Comparison of ENCODE assay signal across 25 cellular contexts in genomic region chr1:1003618-1004419, GRCh38. TPM values are rescaled to one million over a fixed set of nuclear protein-coding genes. Genes with fewer than 3 reads are reported as not detected.
DNase-seq lines count a peak whose midpoint lies in the region; ATAC-seq and TF ChIP-seq lines count a peak whose summit lies in the region.
"Had no signal": no experiment of that assay in that cellular context is flagged by ENCODE, and none has a peak within 500 bp of the region (broad histone marks: within the 10 kb centered on the region; RNA-seq: fewer than 3 reads in every experiment).

No MANE protein-coding gene starts in this region.

- H3K4ac ChIP-seq in neuronal stem cell (ENCODE audit: low read length) = no peak overlapping the region

- H3K4me1 ChIP-seq in BLaER1 treated with 17β-estradiol and CSF1 and Interleukin-3, amounts not matched to agents 10 nM and 100 nM = peaks cover 38 to 69% (median 57%) of the 10 kb centered on the region in 10 experiments
- H3K4me1 ChIP-seq in HCT116 (ENCODE audit: control insufficient read depth in 1 of 2, insufficient read depth in 2 of 2, low read length in 2 of 2) (peaks cover 35 to 70% of the 10 kb centered on the region in 2 experiments), neuronal stem cell (ENCODE audit: control insufficient read depth in 2 of 2, insufficient read depth in 1 of 2, low read depth in 1 of 2, low read length in 2 of 2) (peaks cover 30 to 40% of the 10 kb centered on the region in 2 donors), aorta (ENCODE audit: control insufficient read depth in 1 of 2, insufficient read depth in 2 of 2, low read length in 2 of 2) (no peaks in the 10 kb centered on the region)

- H3K9me3 Mint-ChIP-seq in activated CD8-positive, alpha-beta T cell treated with anti-CD3 and anti-CD28 coated beads, Interleukin-2, amount 10 ng/mL, durations not matched to agents 7 days and 5 days (ENCODE audit: insufficient read depth) = no peaks in the 10 kb centered on the region
- H3K9me3 Mint-ChIP-seq: activated naive CD8-positive, alpha-beta T cell treated with anti-CD3 and anti-CD28 coated beads, Interleukin-2, amount 10 ng/mL, durations not matched to agents 7 days and 5 days; activated T-helper 2 cell treated with anti-CD3 and anti-CD28 coated beads, Interferon-gamma antibody, Interleukin-2, Interleukin-4, amounts not matched to agents 10 μg/mL and 5 μg/mL and 100 μg/mL, durations not matched to agents 14 hours and 24 hours and 36 hours; CD4-positive, alpha-beta T cell; memory B cell; stimulated activated naive CD8-positive, alpha-beta T cell treated with anti-CD3 and anti-CD28 coated beads, Interleukin-15, Interleukin-2, amounts not matched to agents 100 ng/mL and 50 ng/mL, for 24 hours had no signal

- H3K4me3 ChIP-seq in BLaER1 treated with 17β-estradiol and CSF1 and Interleukin-3, amounts not matched to agents 10 nM and 100 nM = no peak overlapping the region
- H3K4me3 ChIP-seq in HCT116 (replicated peaks in 1 of 2; ENCODE audit: low read depth in 1 of 2, low read length in 2 of 2) (no peak overlapping the region), neuronal stem cell (ENCODE audit: low read length in 2 of 2) (no peak overlapping the region), aorta (ENCODE audit: low read length in 2 of 2) (no peak overlapping the region), lower leg skin (ENCODE audit: low read depth, poor library complexity, severe bottlenecking) (no peak overlapping the region)
- H3K4me3 ChIP-seq: SK-N-MC had no signal

- peak overlapping the region; percentile 75 for H3K23ac ChIP-seq in neuronal stem cell (ENCODE audit: low read depth, low read length, poor library complexity)

- H4K20me1 ChIP-seq in BLaER1 treated with 17β-estradiol and CSF1 and Interleukin-3, amounts not matched to agents 10 nM and 100 nM = peaks cover 0 to 58% (median 19%) of the 10 kb centered on the region in 11 experiments; a peak in 18 of 22 replicates
- H4K20me1 ChIP-seq in HCT116 (ENCODE audit: insufficient read depth) = no peaks in the 10 kb centered on the region

- H3K27ac ChIP-seq in BLaER1 treated with 17β-estradiol and CSF1 and Interleukin-3, amounts not matched to agents 10 nM and 100 nM = no peak overlapping the region
- H3K27ac ChIP-seq in HCT116 (ENCODE audit: low read depth, low read length) (peak overlapping the region; percentile 60; the same call in 1 of the 2 replicates), neuronal stem cell (replicated peaks; ENCODE audit: low read length) (no peak overlapping the region), aorta (ENCODE audit: low read depth in 1 of 2, low read length in 2 of 2) (no peak overlapping the region)
- H3K27ac ChIP-seq: SK-N-MC had no signal

- no peaks in the 10 kb centered on the region for H3K36me3 Mint-ChIP-seq in activated CD8-positive, alpha-beta T cell treated with anti-CD3 and anti-CD28 coated beads, Interleukin-2, amount 10 ng/mL, durations not matched to agents 7 days and 5 days (ENCODE audit: low read depth)
- H3K36me3 Mint-ChIP-seq: activated naive CD8-positive, alpha-beta T cell treated with anti-CD3 and anti-CD28 coated beads, Interleukin-2, amount 10 ng/mL, durations not matched to agents 7 days and 5 days; memory B cell had no signal

- H4K91ac ChIP-seq in neuronal stem cell (ENCODE audit: low read depth, low read length, poor library complexity) = no peak overlapping the region

- no peak for TF ChIP-seq POLR2A in HCT116 (IDR thresholded peaks at IDR 0.05; ENCODE audit: borderline replicate concordance, extremely low read depth, insufficient read depth, insufficient read length)
- no peak for TF ChIP-seq POLR2A in lower leg skin (IDR thresholded peaks at IDR 0.05)

- CTCF ChIA-PET in HCT116 (lab: Charles Lee) = interaction anchor here (4.0 kb wide), 1 partner anchor 10 kb away, joined by 26 read pairs; the partner anchor contains the start of gene ISG15
- CTCF ChIA-PET in activated CD8-positive, alpha-beta T cell treated with anti-CD3 and anti-CD28 coated beads, Interleukin-2, amount 10 ng/mL, durations not matched to agents 7 days and 5 days (lab: Charles Lee) = interaction anchor here (1.4 to 3.6 kb wide), 3 partner anchors 10 to 36 kb away, joined by 4 to 31 read pairs (median 10); partner anchors contain the start of gene ISG15

- no peak overlapping the region for H2AFZ ChIP-seq in HCT116 (ENCODE audit: low read depth, low read length, poor library complexity, severe bottlenecking)
- H2AFZ ChIP-seq in neuronal stem cell (ENCODE audit: low read length) = no peak overlapping the region

- H3K27me3 Mint-ChIP-seq in activated CD8-positive, alpha-beta T cell treated with anti-CD3 and anti-CD28 coated beads, Interleukin-2, amount 10 ng/mL, durations not matched to agents 7 days and 5 days (ENCODE audit: low read depth) = peaks cover 26% of the 10 kb centered on the region

- peak overlapping the region; percentile 70 for H4K8ac ChIP-seq in neuronal stem cell (ENCODE audit: low read depth, low read length)

- no peak for ATAC-seq in HCT116
- no peak for ATAC-seq in aorta (ENCODE audit: low FRiP score)
- no peak for ATAC-seq in activated CD8-positive, alpha-beta T cell treated with anti-CD3 and anti-CD28 coated beads, Interleukin-2, amount 10 ng/mL, durations not matched to agents 7 days and 5 days
- ATAC-seq: T-helper 17 cell had no signal

- H3K9me2 ChIP-seq in HCT116 (ENCODE audit: insufficient read depth) = no peaks in the 10 kb centered on the region

- TF ChIP-seq CTCF in HCT116 (IDR thresholded peaks at IDR 0.05 in 2 of 3, conservative IDR thresholded peaks at IDR 0.05 in 1 of 3; ENCODE audit: borderline replicate concordance in 1 of 3, insufficient read depth in 1 of 3, low read depth in 2 of 3, low read length in 2 of 3) (no peak), lower leg skin (IDR thresholded peaks at IDR 0.05) (no peak)

- peak overlapping the region in 10 of 11 experiments; percentile 65 to 94 (median 80); a peak in 20 of 22 replicates for H3K4me2 ChIP-seq in BLaER1 treated with 17β-estradiol and CSF1 and Interleukin-3, amounts not matched to agents 10 nM and 100 nM
- H3K4me2 ChIP-seq in HCT116 (ENCODE audit: low read length) (no peak overlapping the region), neuronal stem cell (ENCODE audit: insufficient read depth, low read length, poor library complexity, severe bottlenecking) (no peak overlapping the region)

- peak overlapping the region; percentile 89 for H2BK15ac ChIP-seq in neuronal stem cell (ENCODE audit: low read length)

- no peak overlapping the region for H3K27ac Mint-ChIP-seq in activated CD8-positive, alpha-beta T cell treated with anti-CD3 and anti-CD28 coated beads, Interleukin-2, amount 10 ng/mL, durations not matched to agents 7 days and 5 days
- H3K27ac Mint-ChIP-seq: activated T-helper 2 cell treated with anti-CD3 and anti-CD28 coated beads, Interferon-gamma antibody, Interleukin-2, Interleukin-4, amounts not matched to agents 10 μg/mL and 5 μg/mL and 100 μg/mL, durations not matched to agents 14 hours and 24 hours and 36 hours; memory B cell; stimulated activated naive CD8-positive, alpha-beta T cell treated with anti-CD3 and anti-CD28 coated beads, Interleukin-15, Interleukin-2, amounts not matched to agents 100 ng/mL and 50 ng/mL, for 24 hours; T-helper 17 cell had no signal

- H3K4me1 Mint-ChIP-seq in activated CD8-positive, alpha-beta T cell treated with anti-CD3 and anti-CD28 coated beads, Interleukin-2, amount 10 ng/mL, durations not matched to agents 7 days and 5 days (ENCODE audit: low read depth) = peaks cover 29% of the 10 kb centered on the region

- RAD21 ChIA-PET in HCT116 (lab: Charles Lee; ENCODE audit: low non-redundant PET in 1 of 2, low total read pairs in 2 of 2, uncharacterized antibody in 2 of 2, unreplicated experiment in 2 of 2) = no interaction called here

- H3K4me3 Mint-ChIP-seq in activated CD8-positive, alpha-beta T cell treated with anti-CD3 and anti-CD28 coated beads, Interleukin-2, amount 10 ng/mL, durations not matched to agents 7 days and 5 days = no peak overlapping the region
- H3K4me3 Mint-ChIP-seq: memory B cell; stimulated activated naive CD8-positive, alpha-beta T cell treated with anti-CD3 and anti-CD28 coated beads, Interleukin-15, Interleukin-2, amounts not matched to agents 100 ng/mL and 50 ng/mL, for 24 hours had no signal

- H3K9ac ChIP-seq in BLaER1 treated with 17β-estradiol and CSF1 and Interleukin-3, amounts not matched to agents 10 nM and 100 nM = peak overlapping the region in 3 of 11 experiments; percentile 5 to 44 (median 39); a peak in 3 of 22 replicates
- H3K9ac ChIP-seq in HCT116 (ENCODE audit: low read length) (peak overlapping the region; percentile 82; the same call in 1 of the 2 replicates), neuronal stem cell (ENCODE audit: low read depth, low read length, poor library complexity) (peak overlapping the region; percentile 68)

- peak overlapping the region; percentile 76 for H2BK12ac ChIP-seq in neuronal stem cell (ENCODE audit: low read length)

- H3K27me3 ChIP-seq in BLaER1 treated with 17β-estradiol and CSF1 and Interleukin-3, amounts not matched to agents 10 nM and 100 nM = peaks cover 46 to 66% (median 58%) of the 10 kb centered on the region in 11 experiments
- no peaks in the 10 kb centered on the region for H3K27me3 ChIP-seq in HCT116 (ENCODE audit: insufficient read depth, low read length)
- peaks cover 0 to 3% (median 0%) of the 10 kb centered on the region in 3 experiments for H3K27me3 ChIP-seq in neuronal stem cell (ENCODE audit: control insufficient read depth in 3 of 3, insufficient read depth in 3 of 3, low read depth in 1 of 3, low read length in 3 of 3)
- H3K27me3 ChIP-seq in aorta (ENCODE audit: control insufficient read depth in 1 of 2, insufficient read depth in 2 of 2, low read length in 1 of 2) = no peaks in the 10 kb centered on the region

- peak overlapping the region; percentile 94 for H2AK5ac ChIP-seq in neuronal stem cell (ENCODE audit: low read depth, low read length)

- TF ChIP-seq RAD21 in HCT116 (IDR thresholded peaks at IDR 0.05; ENCODE audit: low read depth) = no peak

- peak overlapping the region; percentile 61 for H3K14ac ChIP-seq in neuronal stem cell (ENCODE audit: low read length)

- no TSS peak for BruUV-seq in HCT116 (replicated peaks; lab: Mats Ljungman, UMichigan)

- intact Hi-C loops in HCT116 (cut with micrococcal nuclease) (loop anchor here (5.0 kb wide), 1 partner anchor 63 kb away; no protein-coding TSS in a partner anchor), aorta (cut with DNase I) (loop anchor here in 1 of 2 donors (10.0 kb wide), 1 partner anchor 79 kb away; the partner anchor contains the start of gene SAMD11), lower leg skin (cut with DNase I; ENCODE audit: low total_unique reads) (no loop called here)

- no peaks in the 10 kb centered on the region for H3K36me3 ChIP-seq in BLaER1 treated with 17β-estradiol and CSF1 and Interleukin-3, amounts not matched to agents 10 nM and 100 nM
- H3K36me3 ChIP-seq in HCT116 (ENCODE audit: control insufficient read depth in 1 of 2, insufficient read depth in 2 of 2, low read length in 2 of 2) (no peaks in the 10 kb centered on the region), neuronal stem cell (replicated peaks in 1 of 2; ENCODE audit: control insufficient read depth in 2 of 2, insufficient read depth in 2 of 2, low read length in 2 of 2) (peaks cover 0 to 4% of the 10 kb centered on the region in 2 donors), aorta (ENCODE audit: control insufficient read depth in 1 of 2, insufficient read depth in 2 of 2, low read length in 1 of 2) (no peaks in the 10 kb centered on the region)

- H2BK120ac ChIP-seq in neuronal stem cell (ENCODE audit: low read depth, low read length) = no peak overlapping the region

- H3K9me3 ChIP-seq in BLaER1 treated with 17β-estradiol and CSF1 and Interleukin-3, amounts not matched to agents 10 nM and 100 nM (replicated peaks in 1 of 11) = peaks cover 0 to 2% (median 0%) of the 10 kb centered on the region in 11 experiments; a peak in 1 of 22 replicates
- H3K9me3 ChIP-seq in HCT116 (ENCODE audit: control insufficient read depth in 1 of 2, insufficient read depth in 1 of 2, low read depth in 1 of 2, low read length in 2 of 2) (no peaks in the 10 kb centered on the region), neuronal stem cell (replicated peaks in 1 of 2; ENCODE audit: control insufficient read depth in 2 of 2, insufficient read depth in 1 of 2, low read depth in 1 of 2, low read length in 2 of 2) (peaks cover 0 to 1% of the 10 kb centered on the region in 2 donors), aorta (ENCODE audit: control insufficient read depth, low read length) (no peaks in the 10 kb centered on the region)

- DNase-seq in HCT116 (ENCODE audit: low read depth, low spot score) = no peak
- DNase-seq in ecto neural progenitor cell (ENCODE audit: low spot score) = peak; percentile 55
- no peak for DNase-seq in neuronal stem cell (ENCODE audit: low spot score)
- DNase-seq in SKM-1 (lab: John Stamatoyannopoulos, UW; ENCODE audit: unreplicated experiment) = no peak
- no peak for DNase-seq in aorta
- no peak for DNase-seq in activated CD8-positive, alpha-beta T cell treated with anti-CD3 and anti-CD28 coated beads, Interleukin-2, amount 10 ng/mL, durations not matched to agents 7 days and 5 days
- DNase-seq in lower leg skin (ENCODE audit: low spot score in 2 of 2) = no peak
- DNase-seq: activated CD4-positive, alpha-beta T cell treated with anti-CD3 and anti-CD28 coated beads, Interleukin-2, amount 50 U/mL, for 1 hour; activated CD8-positive, alpha-beta memory T cell treated with anti-CD3 and anti-CD28 coated beads, Interleukin-2, amount 50 U/mL, for 4 hours; activated naive CD8-positive, alpha-beta T cell treated with anti-CD3 and anti-CD28 coated beads, Interleukin-2, amount 10 ng/mL, durations not matched to agents 7 days and 5 days; CD4-positive, alpha-beta T cell; EL; KG1; NCI-H1436 treated with DMSO at 0.1 percent for 48 hours; NCI-H510A treated with DMSO at 0.1 percent for 48 hours; retina; stimulated activated CD4-positive, alpha-beta T cell treated with anti-CD3 and anti-CD28 coated beads, Interleukin-12 subunit alpha, Interleukin-12 subunit beta, amount 100 ng/mL, for 4 hours; T-helper 17 cell had no signal

- H2BK5ac ChIP-seq in neuronal stem cell (ENCODE audit: low read length) = peak overlapping the region; percentile 87

- POLR2A ChIA-PET in HCT116 (lab: Charles Lee) = interaction anchor here (2.7 kb wide), 1 partner anchor 10 kb away, joined by 12 read pairs; the partner anchor contains the start of gene ISG15
- POLR2A ChIA-PET in activated CD8-positive, alpha-beta T cell treated with anti-CD3 and anti-CD28 coated beads, Interleukin-2, amount 10 ng/mL, durations not matched to agents 7 days and 5 days (lab: Charles Lee) = interaction anchor here (1.1 to 4.7 kb wide), 2 partner anchors 10 to 15 kb away, joined by 4 to 29 read pairs; partner anchors contain the start of gene ISG15

- no CpG with 5 or more reads among the region's 22 CpGs for WGBS in neuronal stem cell (ENCODE audit: extremely low coverage in 2 of 2, insufficient read length in 2 of 2, insufficient replicate concordance in 1 of 2), 2 donors
- WGBS in aorta, 2 donors = 79 to 84% methylated on average over 22 of the region's 22 CpGs
- 69 to 70% methylated on average over 12 to 21 of the region's 22 CpGs for WGBS in lower leg skin, 2 donors

- peak overlapping the region; percentile 87 for H3K18ac ChIP-seq in neuronal stem cell (ENCODE audit: low read length)

- peaks cover 18% of the 10 kb centered on the region for H3K79me1 ChIP-seq in neuronal stem cell (ENCODE audit: low read depth, low read length)

- peaks cover 14% of the 10 kb centered on the region for H3K79me2 ChIP-seq in HCT116 (ENCODE audit: insufficient read depth, low read length)

RNA-seq across cellular contexts. Expression of gene HES4, which starts 3.9 kb away (rescaled TPM):
- total RNA-seq in HCT116 (2021; ENCODE audit: unreplicated experiment) (145 TPM), aorta (10 to 100 TPM; 31.3 to 47.5 TPM), lower leg skin (10 to 100 TPM; 30.4 to 70.4 (median 40.9) TPM)
- 88.1 and 110 TPM in 2 replicates for polyA plus RNA-seq in HCT116 (2012)
- polyA plus RNA-seq in neuronal stem cell (2013, experiment 1 of 2) = 312 TPM
- 285 TPM for polyA plus RNA-seq in neuronal stem cell (2013, experiment 2 of 2)
- polyA plus RNA-seq in aorta = 10 to 100 TPM in 1 of 2 donors, 1 to 10 TPM in 1; 3.6 to 82.3 TPM
- under 1 TPM; 0.45 to 0.50 TPM for total RNA-seq in activated CD8-positive, alpha-beta T cell treated with anti-CD3 and anti-CD28 coated beads, Interleukin-2, amount 10 ng/mL, durations not matched to agents 7 days and 5 days

RNA-seq across cellular contexts. Expression of gene ISG15, which starts 9.5 kb away (rescaled TPM):
- total RNA-seq in HCT116 (2021; ENCODE audit: unreplicated experiment) (140 TPM), aorta (10 to 100 TPM; 34.4 to 40.8 TPM), lower leg skin (10 to 100 TPM in 1 of 4 donors, 1 to 10 TPM in 3; 3.6 to 12.9 (median 6.0) TPM)
- polyA plus RNA-seq in HCT116 (2012) = 209 and 352 TPM in 2 replicates
- polyA plus RNA-seq in neuronal stem cell (2013, experiment 1 of 2) = 44.0 TPM
- 44.5 TPM for polyA plus RNA-seq in neuronal stem cell (2013, experiment 2 of 2)
- polyA plus RNA-seq in aorta = 100 to 1,000 TPM in 1 of 2 donors, 10 to 100 TPM in 1; 79.5 to 104 TPM
- total RNA-seq in activated CD8-positive, alpha-beta T cell treated with anti-CD3 and anti-CD28 coated beads, Interleukin-2, amount 10 ng/mL, durations not matched to agents 7 days and 5 days = 100 to 1,000 TPM; 385 to 413 TPM

RNA-seq across cellular contexts. Expression of gene AGRN, which starts 16.1 kb away (rescaled TPM):
- total RNA-seq in HCT116 (2021; ENCODE audit: unreplicated experiment) (134 TPM), aorta (10 to 100 TPM; 25.1 to 38.6 TPM), lower leg skin (10 to 100 TPM; 36.9 to 55.8 (median 54.6) TPM)
- polyA plus RNA-seq in HCT116 (2012) = 71.3 and 82.2 TPM in 2 replicates
- 79.8 TPM for polyA plus RNA-seq in neuronal stem cell (2013, experiment 1 of 2)
- polyA plus RNA-seq in neuronal stem cell (2013, experiment 2 of 2) = 78.9 TPM
- 10 to 100 TPM in 1 of 2 donors, 1 to 10 TPM in 1; 4.3 to 20.1 TPM for polyA plus RNA-seq in aorta
- 10 to 100 TPM; 12.4 to 14.6 TPM for total RNA-seq in activated CD8-positive, alpha-beta T cell treated with anti-CD3 and anti-CD28 coated beads, Interleukin-2, amount 10 ng/mL, durations not matched to agents 7 days and 5 days

RNA-seq across cellular contexts. Expression of gene PERM1, which starts 21.9 kb away (rescaled TPM):
- total RNA-seq in HCT116 (2021; ENCODE audit: unreplicated experiment) = 0.39 TPM
- 2.6 and 3.8 TPM in 2 replicates for polyA plus RNA-seq in HCT116 (2012)
- not detected for polyA plus RNA-seq in neuronal stem cell (2013, experiment 1 of 2)
- 0.01 TPM for polyA plus RNA-seq in neuronal stem cell (2013, experiment 2 of 2)
- total RNA-seq in aorta = under 1 TPM; 0.42 to 0.49 TPM
- polyA plus RNA-seq in aorta = 1 to 10 TPM in 1 of 2 donors, under 1 TPM in 1; 0.50 to 1.5 TPM
- total RNA-seq in activated CD8-positive, alpha-beta T cell treated with anti-CD3 and anti-CD28 coated beads, Interleukin-2, amount 10 ng/mL, durations not matched to agents 7 days and 5 days = not detected
- under 1 TPM in 3 of 4 donors, not detected in 1; 0.17 to 0.46 (median 0.29) TPM for total RNA-seq in lower leg skin
- total RNA-seq: activated naive CD8-positive, alpha-beta T cell treated with anti-CD3 and anti-CD28 coated beads, Interleukin-2, amount 10 ng/mL, durations not matched to agents 7 days and 5 days; activated T-helper 2 cell treated with anti-CD3 and anti-CD28 coated beads, Interferon-gamma antibody, Interleukin-2, Interleukin-4, amounts not matched to agents 10 μg/mL and 5 μg/mL and 100 μg/mL, durations not matched to agents 14 hours and 24 hours and 36 hours; CD4-positive, alpha-beta T cell; osteocyte; T-helper 17 cell had no signal

RNA-seq across cellular contexts. Expression of gene PLEKHN1, which starts 37.5 kb away (rescaled TPM):
- total RNA-seq in HCT116 (2021; ENCODE audit: unreplicated experiment) (11.6 TPM), aorta (1 to 10 TPM in 1 of 2 donors, under 1 TPM in 1; 0.52 to 1.2 TPM), lower leg skin (100 to 1,000 TPM in 1 of 4 donors, 10 to 100 TPM in 3; 38.7 to 109 (median 45.3) TPM)
- polyA plus RNA-seq in HCT116 (2012) = 9.4 and 9.6 TPM in 2 replicates
- polyA plus RNA-seq in neuronal stem cell (2013, experiment 1 of 2) = 0.07 TPM
- 0.03 TPM for polyA plus RNA-seq in neuronal stem cell (2013, experiment 2 of 2)
- polyA plus RNA-seq in aorta = under 1 TPM; 0.13 to 0.61 TPM
- 1 to 10 TPM; 1.7 to 2.2 TPM for total RNA-seq in activated CD8-positive, alpha-beta T cell treated with anti-CD3 and anti-CD28 coated beads, Interleukin-2, amount 10 ng/mL, durations not matched to agents 7 days and 5 days
- total RNA-seq: cerebellum had no signal

Comparison
In these comparisons a context has a peak if more than half of its experiments do, and no peak if none do; other contexts are left out.
1. H3K4me2 ChIP-seq: peak in BLaER1 treated with 17β-estradiol and CSF1 and Interleukin-3, amounts not matched to agents 10 nM and 100 nM (10 of 11); none in HCT116 (single experiment) and neuronal stem cell (single experiment).
2. RNA of gene HES4, which starts 3.9 kb away (total RNA-seq): 145 TPM in HCT116 (single experiment), 31.3 to 47.5 TPM in aorta and 30.4 to 70.4 TPM in lower leg skin; 0.45 to 0.50 TPM in activated CD8-positive, alpha-beta T cell treated with anti-CD3 and anti-CD28 coated beads, Interleukin-2, amount 10 ng/mL, durations not matched to agents 7 days and 5 days; every median in the first group is over 10 times any median in the second.